20 cellular contexts compared by ENCODE assay signal in the genomic region with DNA sequence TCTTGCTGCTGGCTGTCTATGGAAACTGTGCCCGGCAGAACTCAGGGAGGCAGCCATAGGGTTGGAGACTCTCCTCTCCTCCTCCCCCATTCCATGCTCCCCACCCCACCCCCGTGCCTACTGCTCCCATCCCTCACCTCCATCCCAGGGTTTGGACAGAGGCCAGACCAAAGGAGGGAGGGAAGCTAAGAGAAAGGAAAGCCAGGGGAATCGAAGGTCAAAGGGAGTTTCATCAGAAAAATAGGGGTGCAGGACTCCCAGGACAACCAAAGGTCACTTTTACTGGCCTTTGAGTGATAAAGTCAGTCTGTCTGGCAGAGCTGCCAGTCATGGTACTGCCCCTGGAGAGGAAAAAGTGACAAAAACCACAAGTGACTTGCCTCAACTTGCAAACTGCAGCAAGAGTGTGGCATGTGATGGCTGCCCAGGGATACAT.
DNase-seq lines count a peak whose midpoint lies in the region; ATAC-seq, FAIRE-seq and TF ChIP-seq lines count a peak whose summit lies in the region.
"Had no signal": no experiment of that assay in that cellular context is flagged by ENCODE, and none has a peak within 500 bp of the region (broad histone marks: within the 10 kb centered on the region; RNA-seq: fewer than 3 reads in every experiment).

No MANE protein-coding gene starts in this region.

- peak; percentile 34 to 66 (median 65) for ATAC-seq in right lobe of liver
- no peak for ATAC-seq in GM21786 (IDR thresholded peaks at IDR 0.05; ENCODE audit: unreplicated experiment)
- ATAC-seq: WTC11 had no signal

- no peaks in the 10 kb centered on the region for H3K27me3 ChIP-seq in right lobe of liver
- no peaks in the 10 kb centered on the region for H3K27me3 ChIP-seq in tibial artery
- H3K27me3 ChIP-seq: BE2C, SJSA1 had no signal

- TF ChIP-seq POLR2A in right lobe of liver (IDR thresholded peaks at IDR 0.05) = no peak
- TF ChIP-seq POLR2A in H54 (IDR thresholded peaks at IDR 0.05; ENCODE audit: low read depth, low read length) = no peak

- FAIRE-seq in H54 (lab: Jason Lieb, UNC) = no peak
- FAIRE-seq: colon, keratinocyte had no signal

- H3K36me3 ChIP-seq in right lobe of liver = no peaks in the 10 kb centered on the region
- no peaks in the 10 kb centered on the region for H3K36me3 ChIP-seq in tibial artery
- H3K36me3 ChIP-seq: BE2C, SJSA1 had no signal

- peak overlapping the region; percentile 61 to 90 (median 86) for H3K27ac ChIP-seq in right lobe of liver
- peak overlapping the region; percentile 75 for H3K27ac ChIP-seq in tibial artery
- H3K27ac ChIP-seq: SJSA1 had no signal

- TF ChIP-seq CTCF in right lobe of liver (IDR thresholded peaks at IDR 0.05) (no peak), tibial artery (IDR thresholded peaks at IDR 0.05) (no peak)

- DNase-seq in M059J (ENCODE audit: low read depth) (peak; percentile 29), astrocyte of the hippocampus (ENCODE audit: low read depth, low spot score) (peak; percentile 32), right lobe of liver (peak; percentile 37 to 78 (median 61)), tibial artery (no peak), glomerular visceral epithelial cell (ENCODE audit: extremely low spot score) (no peak), H54 (ENCODE audit: insufficient read length, low spot score) (no peak)
- DNase-seq: activated CD4-positive, alpha-beta memory T cell treated with anti-CD3 and anti-CD28 coated beads for 36 hours; activated naive CD4-positive, alpha-beta T cell treated with Interleukin-2 at 50 U/mL for 16 hours; activated T-cell treated with anti-CD3 and anti-CD28 coated beads, Interleukin-2, amount 50 U/mL, for 1 hour; anterior cingulate cortex; BE2C; GOT3; hypothalamus; NCI-H1694; NCI-H2227 treated with DMSO at 0.1 percent for 48 hours had no signal

- no peaks in the 10 kb centered on the region for H3K9me3 ChIP-seq in right lobe of liver
- no peaks in the 10 kb centered on the region for H3K9me3 ChIP-seq in tibial artery
- H3K9me3 ChIP-seq: BE2C, SJSA1 had no signal

- H3K4me3 ChIP-seq in right lobe of liver = peak overlapping the region in 1 of 3 donors; percentile 26
- H3K4me3 ChIP-seq in tibial artery = no peak overlapping the region
- H3K4me3 ChIP-seq: SJSA1 had no signal

- H3K4me1 ChIP-seq in right lobe of liver (peaks cover 0 to 32% (median 10%) of the 10 kb centered on the region in 4 donors), tibial artery (peaks cover 0 to 68% (median 45%) of the 10 kb centered on the region in 4 donors)

- WGBS in right lobe of liver (ENCODE audit: insufficient coverage, low coverage, low lambda C conversion rate, missing lambda C conversion rate) = 31% methylated on average over 3 of the region's 3 CpGs

- intact Hi-C loops in right lobe of liver (cut with DNase I) = no loop called here
- intact Hi-C loops in tibial artery (cut with DNase I; ENCODE audit: low total_unique reads) = no loop called here

Comparison
In these comparisons a context has a peak if more than half of its experiments do, and no peak if none do; other contexts are left out.
1. DNase-seq: peak in M059J (single experiment), astrocyte of the hippocampus (single experiment) and right lobe of liver (3 of 3); none in tibial artery (0 of 2), glomerular visceral epithelial cell (single experiment) and H54 (single experiment).